Comparison of ENCODE assay signal across 1 cellular context in genomic region chr22:29566513-29566912, GRCh38. TPM values are rescaled to one million over a fixed set of nuclear protein-coding genes. Genes with fewer than 3 reads are reported as not detected.
A peak's percentile ranks its signal among the peaks of the same experiment; 100 is the strongest.
DNase-seq lines count a peak whose midpoint lies in the region; ATAC-seq, FAIRE-seq and TF ChIP-seq lines count a peak whose summit lies in the region.
"Not testable (repeated sequence)": the region's sequence is repeated elsewhere in the genome, so short reads cannot be mapped to it uniquely, and the experiment has no call there.

No MANE protein-coding gene starts in this region.

- not testable (repeated sequence) for TF ChIP-seq POLR2A in HepG2 (IDR thresholded peaks at IDR 0.05; ENCODE audit: insufficient read depth in 1 of 2, low read depth in 2 of 2, low read length in 2 of 2)

- in situ Hi-C loops in HepG2 (cut with HindIII; ENCODE audit: extremely low pct_ligation_motif_present, low pct_unique_long_range_greater_than_20kb): not testable (repeated sequence)

- H3K27me3 ChIP-seq in HepG2 (ENCODE audit: control insufficient read depth in 1 of 2, insufficient read depth in 2 of 2, low read length in 2 of 2): not testable (repeated sequence)

- H3K4me2 ChIP-seq in HepG2 (ENCODE audit: low read depth, low read length): not testable (repeated sequence)

- H3K4me3 ChIP-seq in HepG2 (replicated peaks in 1 of 3; ENCODE audit: insufficient read depth in 1 of 3, low read depth in 2 of 3, low read length in 3 of 3): not testable (repeated sequence)

- BruUV-seq in HepG2 (replicated peaks; lab: Mats Ljungman, UMichigan): not testable (repeated sequence)

- H3K36me3 ChIP-seq in HepG2 (replicated peaks in 1 of 2; ENCODE audit: control insufficient read depth in 1 of 2, insufficient read depth in 2 of 2, low read length in 2 of 2): peaks cover 14 to 27% of the 10 kb centered on the region in 2 experiments

- not testable (repeated sequence) for H2AFZ ChIP-seq in HepG2 (ENCODE audit: low read length)

- intact Hi-C loops in HepG2 (cut with micrococcal nuclease; ENCODE audit: unreplicated experiment): not testable (repeated sequence)

- ATAC-seq in HepG2: not testable (repeated sequence)

- TF ChIP-seq EP300 in HepG2 (IDR thresholded peaks at IDR 0.05; ENCODE audit: low read depth in 2 of 2, low read length in 2 of 2); HepG2 (CRISPR knock-in tag; IDR thresholded peaks at IDR 0.05; ENCODE audit: borderline replicate concordance): not testable (repeated sequence)

- TF ChIP-seq CTCF in HepG2 (CRISPR knock-in tag; IDR thresholded peaks at IDR 0.05): not testable (repeated sequence)

- CTCF ChIA-PET in HepG2 (lab: Yijun Ruan, JAX; ENCODE audit: low intra/inter-chr PET ratio, low total read pairs): not testable (repeated sequence)

- WGBS in HepG2 (ENCODE audit: low lambda C conversion rate): 97% methylated on average over 7 of the region's 7 CpGs

- TF ChIP-seq RAD21 in HepG2 (CRISPR knock-in tag; IDR thresholded peaks at IDR 0.05): not testable (repeated sequence)

- not testable (repeated sequence) for H3K27ac ChIP-seq in HepG2 (ENCODE audit: extremely low read length, insufficient read depth, low read length)

- H3K79me2 ChIP-seq in HepG2 (ENCODE audit: insufficient read depth, low read length): not testable (repeated sequence)

- not testable (repeated sequence) for FAIRE-seq in HepG2 (lab: Jason Lieb, UNC)

- not testable (repeated sequence) for H3K9ac ChIP-seq in HepG2 (ENCODE audit: insufficient read depth, low read depth, low read length)

- H4K20me1 ChIP-seq in HepG2 (ENCODE audit: insufficient read depth, low read length): not testable (repeated sequence)

- POLR2A ChIA-PET in HepG2 (lab: Yijun Ruan, JAX): interaction anchor here (0.9 to 8.3 kb wide), 5 partner anchors 8 to 23 kb away, joined by 3 to 90 read pairs (median 3); partner anchors contain the start of gene THOC5

- H3K4me1 ChIP-seq in HepG2 (ENCODE audit: insufficient read depth, low read length): peaks cover 32% of the 10 kb centered on the region

- not testable (repeated sequence) for H3K9me3 ChIP-seq in HepG2 (ENCODE audit: low read length)

- not testable (repeated sequence) for DNase-seq in HepG2 (ENCODE audit: low spot score)

TF ChIP-seq in HepG2, 621 proteins besides CTCF, POLR2A, EP300 and RAD21:
- TF ChIP-seq ZNF460 (CRISPR knock-in tag; IDR thresholded peaks at IDR 0.05; ENCODE audit: borderline replicate concordance) (peak; percentile 74; the same call in 1 of the 2 replicates), ZBTB33 (CRISPR knock-in tag; IDR thresholded peaks at IDR 0.05) (0 out of 2 replicates have a peak, but pooled peaks have one; percentile 14)

RNA-seq across cellular contexts. Expression of gene THOC5, which starts 13.0 kb away (rescaled TPM):
- 46.7 and 53.5 TPM in 2 replicates for total RNA-seq in HepG2 (2016; rRNA removed; fragmentation: Illumina TruSeq; extraction: Trizol)
- total RNA-seq in HepG2 (2016; cell fraction: cytosol; rRNA removed; fragmentation: Illumina TruSeq; extraction: Trizol; ENCODE audit: low read depth): 20.7 and 27.6 TPM in 2 replicates
- 47.6 and 56.5 TPM in 2 replicates for total RNA-seq in HepG2 (2016; cell fraction: insoluble cytoplasmic fraction; rRNA removed; fragmentation: Illumina TruSeq; extraction: Trizol)
- 39.5 and 44.9 TPM in 2 replicates for total RNA-seq in HepG2 (2016; cell fraction: membrane; rRNA removed; fragmentation: Illumina TruSeq; extraction: Trizol)
- 32.6 and 43.7 TPM in 2 replicates for total RNA-seq in HepG2 (2016; cell fraction: nucleus; rRNA removed; fragmentation: Illumina TruSeq; extraction: Trizol)
- 45.8 and 65.2 TPM in 2 replicates for polyA plus RNA-seq in HepG2 (2011; rRNA removed)
- polyA plus RNA-seq in HepG2 (2011; cell fraction: cytosol; rRNA removed): 27.9 and 31.5 TPM in 2 replicates
- 145 and 182 TPM in 2 replicates for polyA plus RNA-seq in HepG2 (2011; cell fraction: nucleus; rRNA removed)
- 37.0 and 37.3 TPM in 2 replicates for polyA plus RNA-seq in HepG2 (2012)
- 25.9 and 30.6 TPM in 2 replicates for polyA plus RNA-seq in HepG2 (2016; cell fraction: cytosol; fragmentation: Illumina TruSeq; extraction: Trizol; ENCODE audit: low read depth)
- polyA plus RNA-seq in HepG2 (2016; cell fraction: insoluble cytoplasmic fraction; fragmentation: Illumina TruSeq; extraction: Trizol; ENCODE audit: low read depth): 44.1 and 46.1 TPM in 2 replicates
- 35.3 and 37.4 TPM in 2 replicates for polyA plus RNA-seq in HepG2 (2016; cell fraction: membrane; fragmentation: Illumina TruSeq; extraction: Trizol; ENCODE audit: low read depth)
- 54.0 and 55.1 TPM in 2 replicates for polyA plus RNA-seq in HepG2 (2016; cell fraction: nucleus; fragmentation: Illumina TruSeq; extraction: Trizol; ENCODE audit: insufficient read depth, low read depth)
- 57.0 and 70.3 TPM in 2 replicates for polyA minus RNA-seq in HepG2 (2011; rRNA and poly(A)+ RNA removed; ENCODE audit: low replicate concordance)
- 25.5 and 29.4 TPM in 2 replicates for polyA minus RNA-seq in HepG2 (2011; cell fraction: cytosol; rRNA and poly(A)+ RNA removed)
- 38.9 and 51.6 TPM in 2 replicates for polyA minus RNA-seq in HepG2 (2011; cell fraction: nucleus; rRNA and poly(A)+ RNA removed)

RNA-seq across cellular contexts. Expression of gene NIPSNAP1, which starts 14.4 kb away (rescaled TPM):
- 159 and 167 TPM in 2 replicates for total RNA-seq in HepG2 (2016; rRNA removed; fragmentation: Illumina TruSeq; extraction: Trizol)
- 36.4 and 36.6 TPM in 2 replicates for total RNA-seq in HepG2 (2016; cell fraction: cytosol; rRNA removed; fragmentation: Illumina TruSeq; extraction: Trizol; ENCODE audit: low read depth)
- total RNA-seq in HepG2 (2016; cell fraction: insoluble cytoplasmic fraction; rRNA removed; fragmentation: Illumina TruSeq; extraction: Trizol): 162 and 163 TPM in 2 replicates
- 98.2 and 102 TPM in 2 replicates for total RNA-seq in HepG2 (2016; cell fraction: membrane; rRNA removed; fragmentation: Illumina TruSeq; extraction: Trizol)
- 68.4 and 75.1 TPM in 2 replicates for total RNA-seq in HepG2 (2016; cell fraction: nucleus; rRNA removed; fragmentation: Illumina TruSeq; extraction: Trizol)
- polyA plus RNA-seq in HepG2 (2011; rRNA removed): 203 and 212 TPM in 2 replicates
- polyA plus RNA-seq in HepG2 (2011; cell fraction: cytosol; rRNA removed): 167 and 170 TPM in 2 replicates
- 133 and 152 TPM in 2 replicates for polyA plus RNA-seq in HepG2 (2011; cell fraction: nucleus; rRNA removed)
- polyA plus RNA-seq in HepG2 (2012): 126 and 158 TPM in 2 replicates
- polyA plus RNA-seq in HepG2 (2016; cell fraction: cytosol; fragmentation: Illumina TruSeq; extraction: Trizol; ENCODE audit: low read depth): 33.2 and 39.7 TPM in 2 replicates
- 169 and 174 TPM in 2 replicates for polyA plus RNA-seq in HepG2 (2016; cell fraction: insoluble cytoplasmic fraction; fragmentation: Illumina TruSeq; extraction: Trizol; ENCODE audit: low read depth)
- polyA plus RNA-seq in HepG2 (2016; cell fraction: membrane; fragmentation: Illumina TruSeq; extraction: Trizol; ENCODE audit: low read depth): 73.5 and 79.3 TPM in 2 replicates
- polyA plus RNA-seq in HepG2 (2016; cell fraction: nucleus; fragmentation: Illumina TruSeq; extraction: Trizol; ENCODE audit: insufficient read depth, low read depth): 104 and 117 TPM in 2 replicates
- polyA minus RNA-seq in HepG2 (2011; rRNA and poly(A)+ RNA removed; ENCODE audit: low replicate concordance): 19.6 and 162 TPM in 2 replicates
- 70.8 and 86.6 TPM in 2 replicates for polyA minus RNA-seq in HepG2 (2011; cell fraction: cytosol; rRNA and poly(A)+ RNA removed)
- 55.0 and 66.1 TPM in 2 replicates for polyA minus RNA-seq in HepG2 (2011; cell fraction: nucleus; rRNA and poly(A)+ RNA removed)

RNA-seq across cellular contexts. Expression of gene NF2, which starts 36.9 kb away (rescaled TPM):
- total RNA-seq in HepG2 (2016; rRNA removed; fragmentation: Illumina TruSeq; extraction: Trizol): 33.3 and 45.3 TPM in 2 replicates
- total RNA-seq in HepG2 (2016; cell fraction: cytosol; rRNA removed; fragmentation: Illumina TruSeq; extraction: Trizol; ENCODE audit: low read depth): 6.6 and 7.4 TPM in 2 replicates
- total RNA-seq in HepG2 (2016; cell fraction: insoluble cytoplasmic fraction; rRNA removed; fragmentation: Illumina TruSeq; extraction: Trizol): 33.3 and 42.0 TPM in 2 replicates
- total RNA-seq in HepG2 (2016; cell fraction: membrane; rRNA removed; fragmentation: Illumina TruSeq; extraction: Trizol): 21.0 and 24.2 TPM in 2 replicates
- total RNA-seq in HepG2 (2016; cell fraction: nucleus; rRNA removed; fragmentation: Illumina TruSeq; extraction: Trizol): 25.6 and 28.1 TPM in 2 replicates
- 8.8 and 9.3 TPM in 2 replicates for polyA plus RNA-seq in HepG2 (2011; rRNA removed)
- 6.9 and 7.3 TPM in 2 replicates for polyA plus RNA-seq in HepG2 (2011; cell fraction: cytosol; rRNA removed)
- 8.1 and 8.6 TPM in 2 replicates for polyA plus RNA-seq in HepG2 (2011; cell fraction: nucleus; rRNA removed)
- 6.4 TPM in 2 replicates for polyA plus RNA-seq in HepG2 (2012)
- polyA plus RNA-seq in HepG2 (2016; cell fraction: cytosol; fragmentation: Illumina TruSeq; extraction: Trizol; ENCODE audit: low read depth): 3.3 and 5.4 TPM in 2 replicates
- polyA plus RNA-seq in HepG2 (2016; cell fraction: insoluble cytoplasmic fraction; fragmentation: Illumina TruSeq; extraction: Trizol; ENCODE audit: low read depth): 21.1 and 24.6 TPM in 2 replicates
- 9.8 and 11.9 TPM in 2 replicates for polyA plus RNA-seq in HepG2 (2016; cell fraction: membrane; fragmentation: Illumina TruSeq; extraction: Trizol; ENCODE audit: low read depth)
- polyA plus RNA-seq in HepG2 (2016; cell fraction: nucleus; fragmentation: Illumina TruSeq; extraction: Trizol; ENCODE audit: insufficient read depth, low read depth): 23.3 and 24.8 TPM in 2 replicates
- polyA minus RNA-seq in HepG2 (2011; rRNA and poly(A)+ RNA removed; ENCODE audit: low replicate concordance): 25.7 and 39.3 TPM in 2 replicates
- polyA minus RNA-seq in HepG2 (2011; cell fraction: cytosol; rRNA and poly(A)+ RNA removed): 12.4 and 13.6 TPM in 2 replicates
- polyA minus RNA-seq in HepG2 (2011; cell fraction: nucleus; rRNA and poly(A)+ RNA removed): 11.5 and 15.2 TPM in 2 replicates
